In the genomic region with DNA sequence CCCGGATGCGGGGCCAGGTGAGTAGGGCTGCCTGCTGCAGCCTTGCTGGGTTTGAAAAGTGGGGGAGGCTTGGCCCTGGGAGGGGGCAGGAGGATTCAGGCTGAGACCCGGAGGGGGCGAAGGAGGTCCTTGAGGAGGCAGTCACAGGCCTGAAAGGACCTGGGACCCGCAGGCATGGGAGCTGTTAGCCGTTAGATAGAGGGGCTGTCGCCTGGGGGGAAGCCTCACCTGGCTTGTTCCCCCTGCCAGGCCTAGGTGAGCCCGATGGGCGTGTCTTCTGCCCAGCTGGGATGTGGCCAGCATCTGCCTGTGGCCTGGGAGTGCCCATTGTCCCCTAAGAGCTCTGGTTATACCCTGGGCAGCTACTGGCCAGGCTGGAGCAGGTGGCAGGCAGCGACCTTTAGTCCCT, we compare ENCODE assay signal across 1 cellular context.
A peak's percentile ranks its signal among the peaks of the same experiment; 100 is the strongest.
TF ChIP-seq lines count a peak whose summit lies in the region.

No MANE protein-coding gene starts in this region.

TF ChIP-seq in H1, 55 proteins besides CTCF, POLR2A, EP300 and RAD21:
- no peak for TF ChIP-seq CEBPB (IDR thresholded peaks at IDR 0.05; ENCODE audit: low read depth, low read length)
- 0 out of 2 replicates have a peak, but pooled peaks have one; percentile 43 for TF ChIP-seq SUZ12 (IDR thresholded peaks at IDR 0.05; ENCODE audit: low read length)
- no peak for TF ChIP-seq SP4 (IDR thresholded peaks at IDR 0.05; ENCODE audit: low read length)
